In genomic region chr1:7667625-7668218, GRCh38 we compare ENCODE assay signal across 1 cellular context.
TF ChIP-seq lines count a peak whose summit lies in the region.

No MANE protein-coding gene starts in this region.

TF ChIP-seq in HepG2, 621 proteins besides CTCF, POLR2A, EP300 and RAD21 (continued from another document and continues in another):
- TF ChIP-seq FOSL2 (CRISPR knock-in tag; IDR thresholded peaks at IDR 0.05) (peak; percentile 32; the same call in 1 of the 2 replicates), TFE3 (CRISPR knock-in tag; IDR thresholded peaks at IDR 0.05) (0 out of 2 replicates have a peak, but pooled peaks have one; percentile 31), THRA (CRISPR knock-in tag; IDR thresholded peaks at IDR 0.05; ENCODE audit: borderline replicate concordance) (peak; percentile 64; the same call in 1 of the 2 replicates), RORA (CRISPR knock-in tag; IDR thresholded peaks at IDR 0.05) (no peak), PREB (CRISPR knock-in tag; IDR thresholded peaks at IDR 0.05) (no peak), AHR (CRISPR knock-in tag; IDR thresholded peaks at IDR 0.05) (0 out of 2 replicates have a peak, but pooled peaks have one; percentile 55), ZNF354B (CRISPR knock-in tag; IDR thresholded peaks at IDR 0.05) (no peak), ZFP62 (CRISPR knock-in tag; IDR thresholded peaks at IDR 0.05) (no peak), HDAC2 (CRISPR knock-in tag; IDR thresholded peaks at IDR 0.05) (peak; percentile 32; the same call in 1 of the 2 replicates), TEAD3 (CRISPR knock-in tag; optimal IDR thresholded peaks at IDR 0.05; ENCODE audit: borderline replicate concordance) (peak; percentile 74), ZNF567 (CRISPR knock-in tag; IDR thresholded peaks at IDR 0.05; ENCODE audit: borderline replicate concordance) (no peak), ZNF225 (CRISPR knock-in tag; IDR thresholded peaks at IDR 0.05) (0 out of 2 replicates have a peak, but pooled peaks have one; percentile 33), ZNF350 (CRISPR knock-in tag; IDR thresholded peaks at IDR 0.05; ENCODE audit: borderline replicate concordance, low read depth) (0 out of 2 replicates have a peak, but pooled peaks have one; percentile 21), ZMAT3 (CRISPR knock-in tag; conservative IDR thresholded peaks at IDR 0.05) (0 out of 2 replicates have a peak, but pooled peaks have one; percentile 27), YY1 (IDR thresholded peaks at IDR 0.05; ENCODE audit: insufficient read depth, insufficient replicate concordance, low read depth, low read length) (peak; percentile 41), NR2F1 (CRISPR knock-in tag; IDR thresholded peaks at IDR 0.05) (no peak), CEBPG (CRISPR knock-in tag; IDR thresholded peaks at IDR 0.05) (peak; percentile 29; the same call in 1 of the 2 replicates), MEF2D (CRISPR knock-in tag; IDR thresholded peaks at IDR 0.05) (no peak), RARG (CRISPR knock-in tag; IDR thresholded peaks at IDR 0.05; ENCODE audit: low read depth) (no peak), ZNF318 (CRISPR knock-in tag; IDR thresholded peaks at IDR 0.05) (0 out of 2 replicates have a peak, but pooled peaks have one; percentile 24), ZFX (CRISPR knock-in tag; IDR thresholded peaks at IDR 0.05; ENCODE audit: low read depth) (peak; percentile 56; the same call in 1 of the 2 replicates), KDM3A (CRISPR knock-in tag; IDR thresholded peaks at IDR 0.05; ENCODE audit: low read depth) (peak; percentile 73; the same call in 1 of the 2 replicates), FOXA1 (IDR thresholded peaks at IDR 0.05) (no peak), FOXA1 (CRISPR knock-in tag; IDR thresholded peaks at IDR 0.05) (0 out of 2 replicates have a peak, but pooled peaks have one; percentile 23), ZNF512B (CRISPR knock-in tag; IDR thresholded peaks at IDR 0.05; ENCODE audit: borderline replicate concordance) (peak; percentile 52; the same call in 1 of the 2 replicates), ZNF496 (CRISPR knock-in tag; IDR thresholded peaks at IDR 0.05; ENCODE audit: insufficient replicate concordance) (no peak), WIZ (CRISPR knock-in tag; IDR thresholded peaks at IDR 0.05) (no peak), ZNF501 (CRISPR knock-in tag; IDR thresholded peaks at IDR 0.05) (0 out of 2 replicates have a peak, but pooled peaks have one; percentile 48), MTA3 (CRISPR knock-in tag; IDR thresholded peaks at IDR 0.05) (no peak), ZFP91 (CRISPR knock-in tag; IDR thresholded peaks at IDR 0.05; ENCODE audit: borderline replicate concordance) (peak; percentile 66), PLSCR1 (CRISPR knock-in tag; IDR thresholded peaks at IDR 0.05; ENCODE audit: borderline replicate concordance) (no peak), ZNF451 (CRISPR knock-in tag; IDR thresholded peaks at IDR 0.05) (0 out of 2 replicates have a peak, but pooled peaks have one; percentile 28), ZNF24 (IDR thresholded peaks at IDR 0.05) (no peak), KLF12 (CRISPR knock-in tag; IDR thresholded peaks at IDR 0.05; ENCODE audit: borderline replicate concordance) (no peak), DRAP1 (CRISPR knock-in tag; IDR thresholded peaks at IDR 0.05) (0 out of 2 replicates have a peak, but pooled peaks have one; percentile 16), MXD4 (CRISPR knock-in tag; IDR thresholded peaks at IDR 0.05) (0 out of 2 replicates have a peak, but pooled peaks have one; percentile 50), NFATC3 (CRISPR knock-in tag; IDR thresholded peaks at IDR 0.05) (no peak)
